Comparison of ENCODE assay signal across 6 cellular contexts in the genomic region with DNA sequence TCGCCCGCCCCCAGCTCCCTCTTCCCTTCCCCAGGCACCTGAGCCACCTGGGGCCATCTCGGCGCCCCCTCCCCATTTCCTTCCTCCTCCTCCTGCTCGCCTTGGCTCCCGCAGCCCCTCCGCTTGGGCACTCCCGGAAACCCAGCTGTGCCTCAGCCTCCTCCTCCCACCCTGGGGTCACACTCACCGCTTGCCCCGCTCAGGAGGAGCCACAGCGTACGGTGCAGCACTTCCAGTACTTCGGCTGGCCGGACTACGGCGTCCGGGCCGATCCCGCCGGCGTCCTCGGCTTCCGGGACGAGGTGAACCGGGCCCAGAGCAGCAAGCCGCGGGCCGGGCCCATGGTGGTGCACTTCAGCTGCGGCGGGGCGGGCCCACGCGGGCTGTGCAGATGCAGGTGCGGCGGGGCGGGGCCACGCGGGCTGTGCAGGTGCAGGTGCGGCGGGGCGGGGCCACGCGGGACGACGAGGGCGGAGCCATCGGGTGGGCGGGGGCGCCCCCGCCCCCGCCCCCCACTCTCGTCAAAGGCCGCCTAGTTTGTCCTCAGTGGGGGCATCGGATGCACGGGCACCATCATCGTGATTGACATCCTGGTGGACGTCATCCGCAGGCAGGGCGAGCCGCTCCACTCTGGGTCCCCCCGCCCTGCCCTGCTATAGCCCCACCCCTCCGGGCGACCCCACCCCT. TPM values are rescaled to one million over a fixed set of nuclear protein-coding genes. Genes with fewer than 3 reads are reported as not detected.
DNase-seq lines count a peak whose midpoint lies in the region; ATAC-seq and TF ChIP-seq lines count a peak whose summit lies in the region.

No MANE protein-coding gene starts in this region.

- peaks cover 10 to 19% of the 10 kb centered on the region in 2 experiments for H3K4me1 Mint-ChIP-seq in H9
- H3K4me1 Mint-ChIP-seq in T-cell = peaks cover 0 to 17% (median 16%) of the 10 kb centered on the region in 3 donors

- H3T11ph ChIP-seq in H9 (ENCODE audit: low read length) = no peak overlapping the region

- no peak overlapping the region for H3K18ac ChIP-seq in H9 (ENCODE audit: insufficient read length, low read depth, low read length)

- H3K56ac ChIP-seq in H9 (ENCODE audit: insufficient read length, low read depth, low read length) = no peak overlapping the region

- no peak overlapping the region for H4K8ac ChIP-seq in H9 (replicated peaks; ENCODE audit: insufficient read length, low read depth, low read length)

- CTCF ChIA-PET in T-cell (lab: Charles Lee) = no interaction called here

- no peak for TF ChIP-seq POLR2A in tibial nerve (IDR thresholded peaks at IDR 0.05)

- H3K9me3 Mint-ChIP-seq in H9 (no peaks in the 10 kb centered on the region), T-cell (no peaks in the 10 kb centered on the region)

- H3K36me3 ChIP-seq in tibial nerve = no peaks in the 10 kb centered on the region
- no peaks in the 10 kb centered on the region for H3K36me3 ChIP-seq in SJCRH30

- H2BK120ac ChIP-seq in H9 (ENCODE audit: low read depth, low read length, poor library complexity, severe bottlenecking) = no peak overlapping the region

- H2BK20ac ChIP-seq in H9 (ENCODE audit: low read depth, low read length, poor library complexity, severe bottlenecking) = no peak overlapping the region

- H3K4me3 Mint-ChIP-seq in H9 = peak overlapping the region; percentile 69 to 81
- H3K4me3 Mint-ChIP-seq in T-cell = peak overlapping the region; percentile 66 to 74 (median 68)

- no peaks in the 10 kb centered on the region for H3K79me2 ChIP-seq in H9 (ENCODE audit: insufficient read depth, low read length)

- no peak overlapping the region; the same call in 1 of the 2 replicates for H3K14ac ChIP-seq in H9 (ENCODE audit: insufficient read depth, low read length)

- no peak overlapping the region for H2AK5ac ChIP-seq in H9 (ENCODE audit: insufficient read length, low read length)

- H3K4ac ChIP-seq in H9 (ENCODE audit: low read depth, low read length) = no peak overlapping the region

- H3K4me1 ChIP-seq in H9 (ENCODE audit: insufficient read depth, low read length) (no peaks in the 10 kb centered on the region), tibial nerve (peaks cover 0 to 26% (median 20%) of the 10 kb centered on the region in 4 donors), SJCRH30 (peaks cover 18% of the 10 kb centered on the region; the same call in 1 of the 2 replicates)

- WGBS in H9 (ENCODE audit: extremely low coverage, insufficient read length, low lambda C conversion rate) = no CpG with 5 or more reads among the region's 63 CpGs
- 4 to 10% methylated on average over 12 to 34 of the region's 63 CpGs for WGBS in tibial nerve, 2 donors

- H4K5ac ChIP-seq in H9 (ENCODE audit: insufficient read length, low read depth, low read length) = no peak overlapping the region

- peaks cover 38% of the 10 kb centered on the region for H3K27me3 Mint-ChIP-seq in H9 (ENCODE audit: low read depth)
- peaks cover 0 to 8% of the 10 kb centered on the region in 2 donors for H3K27me3 Mint-ChIP-seq in T-cell

- ATAC-seq in T-cell (replicated peaks in 1 of 4) (peak; percentile 47 to 67 (median 56)), esophagus mucosa (peak; percentile 39)

- TF ChIP-seq CTCF in H9 (conservative IDR thresholded peaks at IDR 0.05) (no peak), tibial nerve (IDR thresholded peaks at IDR 0.05) (no peak)

- no peaks in the 10 kb centered on the region for H3K79me1 ChIP-seq in H9 (ENCODE audit: insufficient read depth, low read depth, low read length, poor library complexity, severe bottlenecking)

- no peak overlapping the region for H3K9ac ChIP-seq in H9 (ENCODE audit: extremely low read depth, insufficient read length, low read length)

- H3K27me3 ChIP-seq in H9 (ENCODE audit: insufficient read depth, low read length) (no peaks in the 10 kb centered on the region; the same call in 1 of the 2 replicates), tibial nerve (peaks cover 0 to 77% of the 10 kb centered on the region in 2 donors), SJCRH30 (peaks cover 37% of the 10 kb centered on the region)

- H3K4me2 ChIP-seq in H9 (ENCODE audit: insufficient read depth, insufficient read length, low read length) = peak overlapping the region; percentile 55

- H3K23ac ChIP-seq in H9 (ENCODE audit: insufficient read length, low read depth, low read length) = no peak overlapping the region

- no peaks in the 10 kb centered on the region for H4K20me1 ChIP-seq in H9 (ENCODE audit: control insufficient read depth, insufficient read depth, insufficient read length)

- H3K36me3 Mint-ChIP-seq in H9 (ENCODE audit: insufficient read depth in 1 of 3, low read depth in 3 of 3) (no peaks in the 10 kb centered on the region), T-cell (no peaks in the 10 kb centered on the region)

- H2BK12ac ChIP-seq in H9 (ENCODE audit: insufficient read length, low read depth, low read length) = no peak overlapping the region

- DNase-seq in H9 (peak; percentile 74), T-cell (peak; percentile 16 to 79 (median 62)), tibial nerve (ENCODE audit: low spot score in 2 of 2) (no peak), HCEC 1CT (no peak), SJCRH30 (no peak)

- H3K27ac ChIP-seq in H9 (ENCODE audit: insufficient read length, low read depth, low read length) = no peak overlapping the region
- peak overlapping the region in 1 of 4 donors; percentile 62 for H3K27ac ChIP-seq in tibial nerve
- H3K27ac ChIP-seq in SJCRH30 = no peak overlapping the region

- no peak overlapping the region for H4K91ac ChIP-seq in H9 (ENCODE audit: insufficient read length, low read depth, low read length)

- POLR2A ChIA-PET in T-cell (lab: Charles Lee) = no interaction called here

- H2AFZ ChIP-seq in H9 (ENCODE audit: low read length) = no peak overlapping the region

- H3K9me3 ChIP-seq in H9 (ENCODE audit: control insufficient read depth, low read depth, low read length) = no peaks in the 10 kb centered on the region
- no peaks in the 10 kb centered on the region for H3K9me3 ChIP-seq in tibial nerve
- no peaks in the 10 kb centered on the region for H3K9me3 ChIP-seq in SJCRH30 (replicated peaks)

- no peak for TF ChIP-seq EP300 in tibial nerve (IDR thresholded peaks at IDR 0.05)

- H3K27ac Mint-ChIP-seq in H9 = no peak overlapping the region
- H3K27ac Mint-ChIP-seq in T-cell = no peak overlapping the region

- no peak overlapping the region for H2BK5ac ChIP-seq in H9 (ENCODE audit: insufficient read length, low read length)

- peak overlapping the region; percentile 29 to 51 (median 37) for H3K4me3 ChIP-seq in tibial nerve
- no peak overlapping the region for H3K4me3 ChIP-seq in SJCRH30

- H2BK15ac ChIP-seq in H9 (ENCODE audit: low read depth, low read length) = no peak overlapping the region

- H3K23me2 ChIP-seq in H9 (ENCODE audit: insufficient read length, low read depth, low read length, poor library complexity, severe bottlenecking) = peaks cover 3% of the 10 kb centered on the region

RNA-seq across cellular contexts. Expression of a gene that starts 5.6 kb away (rescaled TPM):
- total RNA-seq in H9 (2021) (not detected in 2 replicates), T-cell (not detected), esophagus mucosa (22.3 TPM), tibial nerve (not detected)
- total RNA-seq in SJCRH30 (2014; rRNA removed; shearing (Covaris generic)) = not detected in 2 replicates

RNA-seq across cellular contexts. Expression of a gene that starts 47.4 kb away (rescaled TPM):
- total RNA-seq in H9 (2021) (10.1 and 12.3 TPM in 2 replicates), T-cell (10 to 100 TPM; 20.4 to 37.7 (median 22.5) TPM), esophagus mucosa (9.4 TPM), tibial nerve (10 to 100 TPM; 18.4 to 29.4 (median 23.1) TPM)
- total RNA-seq in SJCRH30 (2014; rRNA removed; shearing (Covaris generic)) = 19.9 and 20.8 TPM in 2 replicates

RNA-seq across cellular contexts. Expression of a gene that starts 48.6 kb away (rescaled TPM):
- total RNA-seq in H9 (2021) = 173 and 175 TPM in 2 replicates
- 10 to 100 TPM in 2 of 5 donors, 1 to 10 TPM in 3; 6.0 to 16.3 (median 9.9) TPM for total RNA-seq in T-cell
- total RNA-seq in esophagus mucosa = 41.0 TPM
- 10 to 100 TPM; 10.9 to 35.7 (median 20.6) TPM for total RNA-seq in tibial nerve
- 10.4 and 13.7 TPM in 2 replicates for total RNA-seq in SJCRH30 (2014; rRNA removed; shearing (Covaris generic))

RNA-seq across cellular contexts. Expression of a gene that starts 55.2 kb away (rescaled TPM):
- total RNA-seq in H9 (2021) = 39.7 and 40.8 TPM in 2 replicates
- total RNA-seq in T-cell = 10 to 100 TPM; 29.1 to 69.8 (median 48.5) TPM
- total RNA-seq in esophagus mucosa = 12.1 TPM
- total RNA-seq in tibial nerve = 10 to 100 TPM; 29.1 to 65.4 (median 48.7) TPM
- 5.1 and 12.6 TPM in 2 replicates for total RNA-seq in SJCRH30 (2014; rRNA removed; shearing (Covaris generic))

Comparison
In these comparisons a context has a peak if more than half of its experiments do, and no peak if none do; other contexts are left out.
1. DNase-seq: peak in H9 (single experiment) and T-cell (34 of 34); none in tibial nerve (0 of 2), HCEC 1CT (single experiment) and SJCRH30 (0 of 2).
2. RNA of a gene that starts 5.6 kb away (total RNA-seq): 22.3 TPM in esophagus mucosa (single experiment); not detected in H9, not detected in T-cell, not detected in tibial nerve and not detected in SJCRH30; every median in the first group is over 10 times any median in the second.